In genomic region chr12:110468212-110469048, GRCh38 we compare ENCODE assay signal across 1 cellular context.
A peak's percentile ranks its signal among the peaks of the same experiment; 100 is the strongest.
TF ChIP-seq lines count a peak whose summit lies in the region.

Gene FAM216A, plus strand, starts transcription at chr12:110468845. Its CDS starts 31 bp downstream, at chr12:110468876.
Gene GPN3, minus strand, starts transcription at chr12:110468257. Its CDS starts 54 bp downstream, at chr12:110468203.

TF ChIP-seq in HepG2, 621 proteins besides CTCF, POLR2A, EP300 and RAD21 (continued from another document and continues in another):
- TF ChIP-seq PAXIP1 (CRISPR knock-in tag; conservative IDR thresholded peaks at IDR 0.05), result peak; percentile 29
- peak; percentile 44; the same call in 1 of the 2 replicates for TF ChIP-seq SIX4 (CRISPR knock-in tag; IDR thresholded peaks at IDR 0.05)
- peak; percentile 86 for TF ChIP-seq HNF1B (CRISPR knock-in tag; IDR thresholded peaks at IDR 0.05)
- TF ChIP-seq FOXO4 (CRISPR knock-in tag; conservative IDR thresholded peaks at IDR 0.05), result 0 out of 2 replicates have a peak, but pooled peaks have one; percentile 7
- TF ChIP-seq CAMTA2 (CRISPR knock-in tag; IDR thresholded peaks at IDR 0.05; ENCODE audit: borderline replicate concordance), result peak; percentile 11; the same call in 1 of the 2 replicates
- peak; percentile 36; the same call in 1 of the 2 replicates for TF ChIP-seq PAX8 (CRISPR knock-in tag; IDR thresholded peaks at IDR 0.05; ENCODE audit: borderline replicate concordance)
- peak; percentile 39; the same call in 1 of the 2 replicates for TF ChIP-seq HES4 (CRISPR knock-in tag; IDR thresholded peaks at IDR 0.05; ENCODE audit: borderline replicate concordance)
- peak; percentile 93; the same call in 1 of the 2 replicates for TF ChIP-seq ZNF34 (CRISPR knock-in tag; IDR thresholded peaks at IDR 0.05; ENCODE audit: borderline replicate concordance)
- no peak for TF ChIP-seq LRRFIP1 (CRISPR knock-in tag; conservative IDR thresholded peaks at IDR 0.05)
- TF ChIP-seq GMEB1 (CRISPR knock-in tag; IDR thresholded peaks at IDR 0.05; ENCODE audit: borderline replicate concordance), result peak; percentile 79; the same call in 1 of the 2 replicates
- TF ChIP-seq CSRNP1 (CRISPR knock-in tag; IDR thresholded peaks at IDR 0.05), result peak; percentile 88
- TF ChIP-seq ZC3H13 (CRISPR knock-in tag; IDR thresholded peaks at IDR 0.05), result peak; percentile 47; the same call in 1 of the 2 replicates
- TF ChIP-seq ZNF782 (CRISPR knock-in tag; IDR thresholded peaks at IDR 0.05; ENCODE audit: borderline replicate concordance), result peak; percentile 73; the same call in 1 of the 2 replicates
- TF ChIP-seq FOXO1 (CRISPR knock-in tag; IDR thresholded peaks at IDR 0.05), result peak; percentile 11; the same call in 1 of the 2 replicates
- no peak for TF ChIP-seq CCAR2 (optimal IDR thresholded peaks at IDR 0.05; ENCODE audit: low read depth, low read length)
- TF ChIP-seq SNAPC2 (CRISPR knock-in tag; IDR thresholded peaks at IDR 0.05), result peak; percentile 78; the same call in 1 of the 2 replicates
- TF ChIP-seq ZBTB34 (CRISPR knock-in tag; IDR thresholded peaks at IDR 0.05), result no peak
- peak; percentile 69 for TF ChIP-seq BATF2 (CRISPR knock-in tag; IDR thresholded peaks at IDR 0.05)
- TF ChIP-seq ZBTB46 (CRISPR knock-in tag; IDR thresholded peaks at IDR 0.05; ENCODE audit: borderline replicate concordance), result peak; percentile 64; the same call in 1 of the 2 replicates
- no peak; the same call in 1 of the 2 replicates for TF ChIP-seq ZNF580 (CRISPR knock-in tag; IDR thresholded peaks at IDR 0.05; ENCODE audit: borderline replicate concordance, low read depth)
- no peak for TF ChIP-seq NFATC3 (CRISPR knock-in tag; IDR thresholded peaks at IDR 0.05)
- peak; percentile 38; the same call in 1 of the 2 replicates for TF ChIP-seq ZNF598 (CRISPR knock-in tag; IDR thresholded peaks at IDR 0.05; ENCODE audit: borderline replicate concordance)
- peak; percentile 70 for TF ChIP-seq ARNTL (CRISPR knock-in tag; IDR thresholded peaks at IDR 0.05)
- 0 out of 2 replicates have a peak, but pooled peaks have one; percentile 45 for TF ChIP-seq FOXC1 (CRISPR knock-in tag; IDR thresholded peaks at IDR 0.05; ENCODE audit: borderline replicate concordance)
- no peak for TF ChIP-seq ZFP62 (CRISPR knock-in tag; IDR thresholded peaks at IDR 0.05)
- TF ChIP-seq ZNF724P (CRISPR knock-in tag; IDR thresholded peaks at IDR 0.05; ENCODE audit: borderline replicate concordance), result peak; percentile 16; the same call in 1 of the 2 replicates
- no peak for TF ChIP-seq CBX2 (IDR thresholded peaks at IDR 0.05; ENCODE audit: low read depth, low read length)
- TF ChIP-seq CBX2 (CRISPR knock-in tag; IDR thresholded peaks at IDR 0.05; ENCODE audit: low read depth), result no peak
- TF ChIP-seq ZNF709 (CRISPR knock-in tag; IDR thresholded peaks at IDR 0.05), result no peak; the same call in none of the 2 replicates
- TF ChIP-seq TBX2 (CRISPR knock-in tag; IDR thresholded peaks at IDR 0.05; ENCODE audit: borderline replicate concordance), result peak; percentile 5; the same call in 1 of the 2 replicates
- TF ChIP-seq THAP9 (CRISPR knock-in tag; IDR thresholded peaks at IDR 0.05; ENCODE audit: borderline replicate concordance), result peak; percentile 93; the same call in 1 of the 2 replicates
- TF ChIP-seq ZNF543 (CRISPR knock-in tag; IDR thresholded peaks at IDR 0.05), result peak; percentile 34; the same call in 1 of the 2 replicates
